17 cellular contexts compared by ENCODE assay signal in the genomic region with DNA sequence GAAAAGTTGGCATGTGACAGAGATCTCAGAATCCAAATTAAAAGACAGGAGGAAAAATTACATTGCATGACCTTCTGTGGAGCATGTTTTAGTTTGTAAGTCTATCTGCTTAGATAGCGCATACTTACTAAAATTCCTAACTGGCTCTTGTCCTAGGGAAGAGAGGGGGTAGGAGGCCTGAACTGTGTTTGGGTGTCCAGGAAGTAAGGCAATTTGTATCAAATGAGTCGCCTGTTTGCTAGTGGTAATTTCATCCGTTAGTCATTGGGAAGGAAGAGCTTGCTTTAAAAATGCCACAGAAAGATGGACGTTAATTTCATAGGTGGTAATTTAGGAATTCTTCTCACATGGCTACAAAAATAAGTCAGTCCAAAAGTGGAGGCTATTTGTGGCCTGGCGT. TPM values are rescaled to one million over a fixed set of nuclear protein-coding genes. Genes with fewer than 3 reads are reported as not detected.
DNase-seq lines count a peak whose midpoint lies in the region; FAIRE-seq and TF ChIP-seq lines count a peak whose summit lies in the region.
"Had no signal": no experiment of that assay in that cellular context is flagged by ENCODE, and none has a peak within 500 bp of the region (broad histone marks: within the 10 kb centered on the region; RNA-seq: fewer than 3 reads in every experiment).

No MANE protein-coding gene starts in this region.

- no peak overlapping the region for H3K9ac ChIP-seq in adipocyte (ENCODE audit: low read length)

- no peaks in the 10 kb centered on the region for H3K36me3 ChIP-seq in adipocyte (ENCODE audit: control insufficient read depth, insufficient read depth, low read length, severe bottlenecking)
- H3K36me3 ChIP-seq in hepatocyte (replicated peaks; ENCODE audit: insufficient read depth, low read depth), result no peaks in the 10 kb centered on the region

- no peaks in the 10 kb centered on the region for H4K20me1 ChIP-seq in hepatocyte (ENCODE audit: insufficient read depth, poor library complexity, severe bottlenecking)

- H3K4me1 ChIP-seq in adipocyte (ENCODE audit: control insufficient read depth, insufficient read depth, low read length) (peaks cover 7% of the 10 kb centered on the region), hepatocyte (ENCODE audit: insufficient read depth) (no peaks in the 10 kb centered on the region)

- no peak overlapping the region for H2AFZ ChIP-seq in hepatocyte

- H3K4me3 ChIP-seq in adipocyte (ENCODE audit: low read length) (no peak overlapping the region), hepatocyte (no peak overlapping the region)

- peaks cover 1% of the 10 kb centered on the region for H3K79me2 ChIP-seq in hepatocyte

- WGBS in hepatocyte (ENCODE audit: low lambda C conversion rate, missing lambda C conversion rate), result 84% methylated on average over 5 of the region's 5 CpGs

- H3K27ac ChIP-seq in hepatocyte, result no peak overlapping the region

- peak; percentile 47 for FAIRE-seq in islet of Langerhans (lab: Jason Lieb, UNC)
- FAIRE-seq: frontal cortex, GM12891, small intestine had no signal

- H3K27me3 ChIP-seq in adipocyte (replicated peaks; ENCODE audit: control insufficient read depth, insufficient read depth, low read length) (no peaks in the 10 kb centered on the region), hepatocyte (no peaks in the 10 kb centered on the region)

- TF ChIP-seq CTCF in hepatocyte (IDR thresholded peaks at IDR 0.05; ENCODE audit: poor library complexity), result no peak

- no peak overlapping the region for H3K4me2 ChIP-seq in hepatocyte

- DNase-seq in AG08396 (ENCODE audit: low spot score) (peak; percentile 25), HCEC 1CT (peak; percentile 39), adipocyte (ENCODE audit: low read depth) (peak; percentile 24), NK-92 (lab: John Stamatoyannopoulos, UW; ENCODE audit: unreplicated experiment) (no peak), hepatocyte (ENCODE audit: low spot score) (no peak), NCI-H128 (lab: John Stamatoyannopoulos, UW; ENCODE audit: unreplicated experiment) (no peak), NCI-H187 treated with DMSO at 0.1 percent for 48 hours (lab: John Stamatoyannopoulos, UW) (no peak)
- DNase-seq: activated CD8-positive, alpha-beta T cell treated with anti-CD3 and anti-CD28 coated beads, Interleukin-2, amount 10 ng/mL, durations not matched to agents 7 days and 5 days; DMS79; NCI-H2171; NK-92 treated with Interleukin-12 subunit alpha and Interleukin-12 subunit beta, amount 100 ng/mL, for 24 hours; occipital lobe; small intestine; stimulated activated naive CD4-positive, alpha-beta T cell treated with Interleukin-2 at 50 U/mL for 16 hours had no signal

- H3K9me3 ChIP-seq in adipocyte (ENCODE audit: control insufficient read depth, low read length) (no peaks in the 10 kb centered on the region), hepatocyte (ENCODE audit: low read depth) (no peaks in the 10 kb centered on the region)

- no peaks in the 10 kb centered on the region for H3K9me2 ChIP-seq in hepatocyte (replicated peaks; ENCODE audit: insufficient read depth)

RNA-seq across cellular contexts. Expression of gene GRK3, which starts 18.5 kb away (rescaled TPM):
- 7.1 and 7.3 TPM in 2 replicates for total RNA-seq in hepatocyte
- 1.5 and 2.8 TPM in 2 replicates for polyA plus RNA-seq in hepatocyte

Comparison
In these comparisons a context has a peak if more than half of its experiments do, and no peak if none do; other contexts are left out.
1. DNase-seq: peak in AG08396 (single experiment), HCEC 1CT (single experiment) and adipocyte (single experiment); none in NK-92 (single experiment), hepatocyte (single experiment), NCI-H128 (single experiment) and NCI-H187 treated with DMSO at 0.1 percent for 48 hours (single experiment).